24 cellular contexts compared by ENCODE assay signal in genomic region chr19:10907925-10908324, GRCh38. TPM values are rescaled to one million over a fixed set of nuclear protein-coding genes. Genes with fewer than 3 reads are reported as not detected.
DNase-seq lines count a peak whose midpoint lies in the region; TF ChIP-seq lines count a peak whose summit lies in the region.
"Had no signal": no experiment of that assay in that cellular context is flagged by ENCODE, and none has a peak within 500 bp of the region (broad histone marks: within the 10 kb centered on the region; RNA-seq: fewer than 3 reads in every experiment).

No MANE protein-coding gene starts in this region.

- no peaks in the 10 kb centered on the region for H3K27me3 Mint-ChIP-seq in dendritic cell treated with granulocyte-macrophage colony-stimulating factor and Interleukin-4, amounts not matched to agents 40 ng/mL and 50 ng/mL, for 4 days
- H3K27me3 Mint-ChIP-seq: B cell; CD4-positive, alpha-beta T cell; CD8-positive, alpha-beta memory T cell had no signal

- no peaks in the 10 kb centered on the region for H3K27me3 ChIP-seq in osteoblast (ENCODE audit: insufficient read depth, low read length)
- H3K27me3 ChIP-seq: BLaER1 had no signal

- no peaks in the 10 kb centered on the region for H3K9me3 Mint-ChIP-seq in dendritic cell treated with granulocyte-macrophage colony-stimulating factor and Interleukin-4, amounts not matched to agents 40 ng/mL and 50 ng/mL, for 4 days
- H3K9me3 Mint-ChIP-seq: HFFc6 had no signal

- H4K20me1 ChIP-seq in osteoblast (ENCODE audit: insufficient read depth, low read length) = peaks cover 12% of the 10 kb centered on the region

- peaks cover 81% of the 10 kb centered on the region for H3K36me3 Mint-ChIP-seq in dendritic cell treated with granulocyte-macrophage colony-stimulating factor and Interleukin-4, amounts not matched to agents 40 ng/mL and 50 ng/mL, for 4 days (ENCODE audit: low read depth)

- no peak overlapping the region for H2AFZ ChIP-seq in osteoblast (ENCODE audit: low read length)
- H2AFZ ChIP-seq: GM23338 had no signal

- peak overlapping the region; percentile 4 for H3K4me3 Mint-ChIP-seq in dendritic cell treated with granulocyte-macrophage colony-stimulating factor and Interleukin-4, amounts not matched to agents 40 ng/mL and 50 ng/mL, for 4 days
- H3K4me3 Mint-ChIP-seq: B cell; CD4-positive, alpha-beta T cell; CD8-positive, alpha-beta memory T cell; GM23338; HFFc6 had no signal

- TF ChIP-seq CTCF in RWPE1 (conservative IDR thresholded peaks at IDR 0.05; ENCODE audit: low read depth) = no peak
- no peak for TF ChIP-seq CTCF in osteoblast (IDR thresholded peaks at IDR 0.05; ENCODE audit: extremely low read depth, low read depth, low read length)

- POLR2A ChIA-PET in RWPE1 (lab: Yijun Ruan, JAX; ENCODE audit: low non-redundant PET) = no interaction called here

- intact Hi-C loops in dendritic cell treated with granulocyte-macrophage colony-stimulating factor and Interleukin-4, amounts not matched to agents 40 ng/mL and 50 ng/mL, for 4 days (cut with micrococcal nuclease) = loop anchor here (5.0 kb wide), 1 partner anchor 36 kb away; the partner anchor contains the start of gene CARM1

- H3K4me1 Mint-ChIP-seq in dendritic cell treated with granulocyte-macrophage colony-stimulating factor and Interleukin-4, amounts not matched to agents 40 ng/mL and 50 ng/mL, for 4 days (ENCODE audit: low read depth) = peaks cover 19% of the 10 kb centered on the region
- H3K4me1 Mint-ChIP-seq: B cell; CD8-positive, alpha-beta memory T cell; GM23338 had no signal

- peaks cover 22% of the 10 kb centered on the region for H3K36me3 ChIP-seq in osteoblast (ENCODE audit: insufficient read depth, low read length)

- no peak overlapping the region for H3K4me3 ChIP-seq in osteoblast (ENCODE audit: insufficient read depth, low read length)
- H3K4me3 ChIP-seq: BLaER1, GM23338, HAP-1 had no signal

- DNase-seq in CD1c-positive myeloid dendritic cell (ENCODE audit: extremely low spot score) = peak; percentile 44
- DNase-seq in RWPE1 (ENCODE audit: low spot score) = no peak
- peak; percentile 44 for DNase-seq in osteoblast (ENCODE audit: insufficient read length, low spot score, missing footprints)
- DNase-seq in kidney glomerular epithelial cell (lab: John Stamatoyannopoulos, UW) = no peak
- no peak for DNase-seq in activated CD4-positive, alpha-beta T cell treated with anti-CD3 and anti-CD28 coated beads, Interleukin-2, amount 50 U/mL, for 1 hour
- no peak for DNase-seq in NCI-H1105 (lab: John Stamatoyannopoulos, UW)
- DNase-seq: Calu3; CD4-positive, alpha-beta T cell; CD8-positive, alpha-beta memory T cell; COR-L47; DMS53; DMS79 treated with DMSO at 0.1 percent for 48 hours; GF-D8; HFFc6 had no signal

- H3K27ac ChIP-seq in RWPE1 (peak overlapping the region; percentile 32), osteoblast (ENCODE audit: low read depth, low read length) (no peak overlapping the region)
- H3K27ac ChIP-seq: 22Rv1, BLaER1, C4-2B had no signal

- no peaks in the 10 kb centered on the region for H3K4me1 ChIP-seq in osteoblast (ENCODE audit: insufficient read depth, low read length)
- H3K4me1 ChIP-seq: HAP-1 had no signal

- H3K79me2 ChIP-seq in osteoblast (ENCODE audit: insufficient read depth, low read length) = peaks cover 22% of the 10 kb centered on the region

- H3K27ac Mint-ChIP-seq in dendritic cell treated with granulocyte-macrophage colony-stimulating factor and Interleukin-4, amounts not matched to agents 40 ng/mL and 50 ng/mL, for 4 days = peak overlapping the region; percentile 79
- H3K27ac Mint-ChIP-seq: B cell; CD4-positive, alpha-beta T cell; CD8-positive, alpha-beta memory T cell; GM23338; HFFc6 had no signal

- H3K9me3 ChIP-seq in osteoblast (ENCODE audit: low read depth, low read length) = no peaks in the 10 kb centered on the region
- H3K9me3 ChIP-seq: HAP-1 had no signal

- H3K4me2 ChIP-seq in osteoblast (ENCODE audit: insufficient read depth, low read length) = no peak overlapping the region
- H3K4me2 ChIP-seq: BLaER1, GM23338 had no signal

- CTCF ChIA-PET in RWPE1 (lab: Yijun Ruan, JAX) = no interaction called here

RNA-seq across cellular contexts. Expression of gene YIPF2, which starts 20.5 kb away (rescaled TPM):
- total RNA-seq in osteoblast = 114 and 126 TPM in 2 replicates

RNA-seq across cellular contexts. Expression of gene TIMM29, which starts 20.7 kb away (rescaled TPM):
- total RNA-seq in osteoblast = 31.8 and 34.8 TPM in 2 replicates

RNA-seq across cellular contexts. Expression of gene CARM1, which starts 36.6 kb away (rescaled TPM):
- 33.7 and 41.0 TPM in 2 replicates for total RNA-seq in osteoblast

RNA-seq across cellular contexts. Expression of gene SMARCA4, which starts 52.9 kb away (rescaled TPM):
- total RNA-seq in osteoblast = 52.2 and 52.8 TPM in 2 replicates

RNA-seq across cellular contexts. Expression of gene C19orf38, which starts 59.7 kb away (rescaled TPM):
- under 0.01 and 0.29 TPM in 2 replicates for total RNA-seq in osteoblast
- total RNA-seq: Calu3, Daoy, G401, GM23338, H4 had no signal

Comparison
In these comparisons a context has a peak if more than half of its experiments do, and no peak if none do; other contexts are left out.
1. DNase-seq: peak in CD1c-positive myeloid dendritic cell (single experiment) and osteoblast (single experiment); none in RWPE1 (single experiment), kidney glomerular epithelial cell (single experiment), activated CD4-positive, alpha-beta T cell treated with anti-CD3 and anti-CD28 coated beads, Interleukin-2, amount 50 U/mL, for 1 hour (single experiment) and NCI-H1105 (single experiment).